Comparison of ENCODE assay signal across 16 cellular contexts in genomic region chr7:148911626-148912025, GRCh38. TPM values are rescaled to one million over a fixed set of nuclear protein-coding genes. Genes with fewer than 3 reads are reported as not detected.
DNase-seq lines count a peak whose midpoint lies in the region; ATAC-seq and TF ChIP-seq lines count a peak whose summit lies in the region.
"Had no signal": no experiment of that assay in that cellular context is flagged by ENCODE, and none has a peak within 500 bp of the region (broad histone marks: within the 10 kb centered on the region; RNA-seq: fewer than 3 reads in every experiment).

No MANE protein-coding gene starts in this region.

- peaks cover 3% of the 10 kb centered on the region for H3K36me3 Mint-ChIP-seq in activated CD4-positive, alpha-beta T cell treated with anti-CD3 and anti-CD28 coated beads, Interleukin-2, amount 10 ng/mL, durations not matched to agents 24 days and 14 days (ENCODE audit: low read depth)
- H3K36me3 Mint-ChIP-seq in CD4-positive, alpha-beta memory T cell, result no peaks in the 10 kb centered on the region
- no peaks in the 10 kb centered on the region for H3K36me3 Mint-ChIP-seq in activated T-cell treated with anti-CD3 and anti-CD28 coated beads, Interleukin-2, amount 50 U/mL, for 24 hours (ENCODE audit: low read depth)
- H3K36me3 Mint-ChIP-seq: type B pancreatic cell had no signal

- POLR2A ChIA-PET in CD4-positive, alpha-beta memory T cell (lab: Charles Lee; ENCODE audit: partially characterized antibody), result interaction anchor here (0.7 to 1.4 kb wide), 5 partner anchors 24 to 73 kb away, joined by 3 to 6 read pairs (median 4); no protein-coding TSS in a partner anchor

- no peak overlapping the region for H3K27ac ChIP-seq in CD4-positive, alpha-beta memory T cell (ENCODE audit: low read depth, low read length)
- H3K27ac ChIP-seq: right atrium auricular region had no signal

- no peaks in the 10 kb centered on the region for H3K9me3 ChIP-seq in CD4-positive, alpha-beta memory T cell (ENCODE audit: control insufficient read depth in 1 of 2, low read length in 2 of 2)
- H3K9me3 ChIP-seq: right atrium auricular region had no signal

- CTCF ChIA-PET in CD4-positive, alpha-beta memory T cell (lab: Charles Lee; ENCODE audit: partially characterized antibody), result interaction anchor here (0.7 to 1.4 kb wide), 3 partner anchors 56 to 337 kb away, joined by 3 to 5 read pairs (median 3); no protein-coding TSS in a partner anchor

- intact Hi-C loops in activated CD4-positive, alpha-beta T cell treated with anti-CD3 and anti-CD28 coated beads, Interleukin-2, amount 10 ng/mL, durations not matched to agents 24 days and 14 days (cut with micrococcal nuclease), result loop anchor here (2.0 to 10.0 kb wide), 2 partner anchors 13 to 333 kb away; no protein-coding TSS in a partner anchor
- intact Hi-C loops in CD4-positive, alpha-beta memory T cell (cut with micrococcal nuclease), result no loop called here

- H3K9me3 Mint-ChIP-seq in activated CD4-positive, alpha-beta T cell treated with anti-CD3 and anti-CD28 coated beads, Interleukin-2, amount 10 ng/mL, durations not matched to agents 24 days and 14 days, result no peaks in the 10 kb centered on the region
- peaks cover 0 to 1% (median 0%) of the 10 kb centered on the region in 8 donors for H3K9me3 Mint-ChIP-seq in CD4-positive, alpha-beta memory T cell
- no peaks in the 10 kb centered on the region for H3K9me3 Mint-ChIP-seq in activated T-cell treated with anti-CD3 and anti-CD28 coated beads, Interleukin-2, amount 50 U/mL, for 24 hours
- H3K9me3 Mint-ChIP-seq: type B pancreatic cell had no signal

- peak; percentile 64 for DNase-seq in activated CD4-positive, alpha-beta T cell treated with anti-CD3 and anti-CD28 coated beads, Interleukin-2, amount 10 ng/mL, durations not matched to agents 24 days and 14 days
- DNase-seq in activated CD4-positive, alpha-beta T cell treated with anti-CD3 and anti-CD28 coated beads for 1 hour, result no peak
- no peak for DNase-seq in CD4-positive, alpha-beta memory T cell
- peak; percentile 53 for DNase-seq in activated T-cell treated with anti-CD3 and anti-CD28 coated beads, Interleukin-2, amount 50 U/mL, for 24 hours
- peak; percentile 18 for DNase-seq in kidney tubule cell (ENCODE audit: low spot score)
- DNase-seq in GM13976 (ENCODE audit: low spot score), result no peak
- DNase-seq: COR-L47, cortex of kidney, head of caudate nucleus, mesenchymal stem cell, NCI-H2081 treated with DMSO at 0.1 percent for 48 hours, NCI-H526 treated with DMSO at 0.1 percent for 48 hours had no signal

- H3K36me3 ChIP-seq in CD4-positive, alpha-beta memory T cell (ENCODE audit: insufficient read depth, low read length), result no peaks in the 10 kb centered on the region
- H3K36me3 ChIP-seq: right atrium auricular region had no signal

- H3K27me3 Mint-ChIP-seq in activated CD4-positive, alpha-beta T cell treated with anti-CD3 and anti-CD28 coated beads, Interleukin-2, amount 10 ng/mL, durations not matched to agents 24 days and 14 days, result peaks cover 1% of the 10 kb centered on the region
- H3K27me3 Mint-ChIP-seq in CD4-positive, alpha-beta memory T cell, result no peaks in the 10 kb centered on the region
- H3K27me3 Mint-ChIP-seq in activated T-cell treated with anti-CD3 and anti-CD28 coated beads, Interleukin-2, amount 50 U/mL, for 24 hours, result no peaks in the 10 kb centered on the region

- ATAC-seq in HG02610 (IDR thresholded peaks at IDR 0.05; ENCODE audit: unreplicated experiment), result no peak
- no peak for ATAC-seq in HG02763 (IDR thresholded peaks at IDR 0.05; ENCODE audit: unreplicated experiment)

- no peak for TF ChIP-seq CTCF in GM13976 (IDR thresholded peaks at IDR 0.05; ENCODE audit: borderline replicate concordance, control extremely low read depth, extremely low read depth, insufficient read depth, missing control alignments)

- peak overlapping the region; percentile 98 for H3K27ac Mint-ChIP-seq in activated CD4-positive, alpha-beta T cell treated with anti-CD3 and anti-CD28 coated beads, Interleukin-2, amount 10 ng/mL, durations not matched to agents 24 days and 14 days
- peak overlapping the region in 5 of 7 donors; percentile 19 to 96 (median 57) for H3K27ac Mint-ChIP-seq in CD4-positive, alpha-beta memory T cell
- H3K27ac Mint-ChIP-seq in activated T-cell treated with anti-CD3 and anti-CD28 coated beads, Interleukin-2, amount 50 U/mL, for 24 hours, result peak overlapping the region; percentile 98
- H3K27ac Mint-ChIP-seq: type B pancreatic cell had no signal

- H3K4me3 Mint-ChIP-seq in activated CD4-positive, alpha-beta T cell treated with anti-CD3 and anti-CD28 coated beads, Interleukin-2, amount 10 ng/mL, durations not matched to agents 24 days and 14 days, result no peak overlapping the region
- peak overlapping the region in 2 of 8 donors; percentile 83 to 85 for H3K4me3 Mint-ChIP-seq in CD4-positive, alpha-beta memory T cell
- H3K4me3 Mint-ChIP-seq in activated T-cell treated with anti-CD3 and anti-CD28 coated beads, Interleukin-2, amount 50 U/mL, for 24 hours, result peak overlapping the region; percentile 72
- H3K4me3 Mint-ChIP-seq: type B pancreatic cell had no signal

- H3K4me3 ChIP-seq in CD4-positive, alpha-beta memory T cell (ENCODE audit: low read length in 2 of 2), result no peak overlapping the region
- H3K4me3 ChIP-seq: right atrium auricular region had no signal

- peaks cover 63% of the 10 kb centered on the region for H3K4me1 Mint-ChIP-seq in activated CD4-positive, alpha-beta T cell treated with anti-CD3 and anti-CD28 coated beads, Interleukin-2, amount 10 ng/mL, durations not matched to agents 24 days and 14 days
- peaks cover 38 to 58% (median 47%) of the 10 kb centered on the region in 4 donors for H3K4me1 Mint-ChIP-seq in CD4-positive, alpha-beta memory T cell
- H3K4me1 Mint-ChIP-seq in activated T-cell treated with anti-CD3 and anti-CD28 coated beads, Interleukin-2, amount 50 U/mL, for 24 hours (ENCODE audit: low read depth), result peaks cover 75% of the 10 kb centered on the region

- in situ Hi-C loops in GM13976 (cut with MboI; ENCODE audit: low sequenced_read_pairs, unreplicated experiment), result no loop called here

- no peaks in the 10 kb centered on the region for H3K27me3 ChIP-seq in CD4-positive, alpha-beta memory T cell (ENCODE audit: insufficient read depth, low read length)
- H3K27me3 ChIP-seq: right atrium auricular region had no signal

- peaks cover 50% of the 10 kb centered on the region for H3K4me1 ChIP-seq in CD4-positive, alpha-beta memory T cell (ENCODE audit: insufficient read depth, low read length)

RNA-seq across cellular contexts. Expression of gene EZH2, which starts 27.5 kb away (rescaled TPM):
- 120 and 126 TPM in 2 replicates for total RNA-seq in activated CD4-positive, alpha-beta T cell treated with anti-CD3 and anti-CD28 coated beads, Interleukin-2, amount 10 ng/mL, durations not matched to agents 24 days and 14 days
- total RNA-seq in CD4-positive, alpha-beta memory T cell, result 10 to 100 TPM; 10.6 to 11.3 TPM
- polyA plus RNA-seq in CD4-positive, alpha-beta memory T cell, result 1 to 10 TPM; 4.3 to 4.5 TPM

Comparison
In these comparisons a context has a peak if more than half of its experiments do, and no peak if none do; other contexts are left out.
1. DNase-seq: peak in activated CD4-positive, alpha-beta T cell treated with anti-CD3 and anti-CD28 coated beads, Interleukin-2, amount 10 ng/mL, durations not matched to agents 24 days and 14 days (single experiment), activated T-cell treated with anti-CD3 and anti-CD28 coated beads, Interleukin-2, amount 50 U/mL, for 24 hours (single experiment) and kidney tubule cell (single experiment); none in activated CD4-positive, alpha-beta T cell treated with anti-CD3 and anti-CD28 coated beads for 1 hour (single experiment), CD4-positive, alpha-beta memory T cell (0 of 5) and GM13976 (single experiment).
2. Peak in every context shown above with its lines, with median percentiles within 50 percentile points of each other: H3K27ac Mint-ChIP-seq.